Comparison of ENCODE assay signal across 8 cellular contexts in genomic region chr1:155609515-155610256, GRCh38. TPM values are rescaled to one million over a fixed set of nuclear protein-coding genes. Genes with fewer than 3 reads are reported as not detected.
DNase-seq lines count a peak whose midpoint lies in the region; ATAC-seq and TF ChIP-seq lines count a peak whose summit lies in the region.

MSTO1 (plus strand) TSS chr1:155610218; CDS start chr1:155610249, 31 bp downstream.

- peaks cover 4% of the 10 kb centered on the region; the same call in 1 of the 2 replicates for H3K4me1 Mint-ChIP-seq in WTC11

- no peaks in the 10 kb centered on the region for H3K27me3 Mint-ChIP-seq in WTC11 (ENCODE audit: low read depth)

- ATAC-seq in GM18909 (IDR thresholded peaks at IDR 0.05; ENCODE audit: poor library complexity, unreplicated experiment) (peak; percentile 91), HG03175 (IDR thresholded peaks at IDR 0.05; ENCODE audit: unreplicated experiment) (peak; percentile 93), WTC11 (peak; percentile 98)

- H3K4me3 ChIP-seq in AG04450 (ENCODE audit: low read depth, low read length) (peak within 1 kb of the TSS; percentile 67), cardiac fibroblast (replicated peaks in 1 of 2; ENCODE audit: low read depth in 2 of 2, low read length in 2 of 2) (peak within 1 kb of the TSS; percentile 59 to 64)

- peak within 1 kb of the TSS; percentile 86 for H3K4me3 Mint-ChIP-seq in WTC11

- peak within 1 kb of the TSS; percentile 86 for H3K27ac Mint-ChIP-seq in WTC11

- no peaks in the 10 kb centered on the region for H3K9me3 Mint-ChIP-seq in WTC11

- TF ChIP-seq CTCF in AG04450 (IDR thresholded peaks at IDR 0.05; ENCODE audit: low read depth, low read length), result no peak
- no peak for TF ChIP-seq CTCF in WTC11 (IDR thresholded peaks at IDR 0.05)
- no peak for TF ChIP-seq CTCF in cardiac fibroblast (IDR thresholded peaks at IDR 0.05; ENCODE audit: low read depth, low read length)

- no peaks in the 10 kb centered on the region; the same call in 1 of the 2 replicates for H3K9me3 ChIP-seq in AG04450 (ENCODE audit: control insufficient read depth, insufficient read depth, low read length)

- CTCF ChIA-PET in AG04450 (lab: Charles Lee) (interaction anchor here (1.0 kb wide), 1 partner anchor 360 kb away, joined by 5 read pairs; no protein-coding TSS in a partner anchor), WTC11 (lab: Charles Lee) (interaction anchor here (0.5 to 0.6 kb wide), 2 partner anchors 10 to 168 kb away, joined by 4 to 5 read pairs; no protein-coding TSS in a partner anchor)

- H3K27ac ChIP-seq in AG04450 (ENCODE audit: low read depth, low read length), result peak within 1 kb of the TSS; percentile 62

- DNase-seq in AG04450 (ENCODE audit: low read depth, low spot score) (peak; percentile 93), NCI-H226 (peak; percentile 99), WTC11 (ENCODE audit: low spot score) (peak; percentile 93), cardiac fibroblast (ENCODE audit: low read depth in 2 of 2) (peak; percentile 98), iPS-NIHi7 (ENCODE audit: extremely low spot score) (peak; percentile 94), smooth muscle cell of the brain vasculature (ENCODE audit: low read depth, low spot score) (peak; percentile 89)

- H3K36me3 Mint-ChIP-seq in WTC11, result peaks cover 17% of the 10 kb centered on the region

- H3K27me3 ChIP-seq in AG04450 (ENCODE audit: control insufficient read depth, insufficient read depth, low read length), result no peaks in the 10 kb centered on the region

- POLR2A ChIA-PET in AG04450 (lab: Yijun Ruan, JAX), result no interaction called here
- POLR2A ChIA-PET in WTC11 (lab: Charles Lee), result no interaction called here

TF ChIP-seq in WTC11, 78 proteins besides CTCF, POLR2A, EP300 and RAD21 (continues in another document):
- TF ChIP-seq ETV6 (CRISPR knock-in tag; IDR thresholded peaks at IDR 0.05) (peak; percentile 24; the same call in 1 of the 2 replicates), FOXK1 (CRISPR knock-in tag; IDR thresholded peaks at IDR 0.05) (peak; percentile 68), FOXP4 (CRISPR knock-in tag; IDR thresholded peaks at IDR 0.05) (0 out of 2 replicates have a peak, but pooled peaks have one; percentile 63), NFYB (CRISPR knock-in tag; conservative IDR thresholded peaks at IDR 0.05; ENCODE audit: low read depth) (peak; percentile 75), JAZF1 (CRISPR knock-in tag; IDR thresholded peaks at IDR 0.05) (no peak), CREM (CRISPR knock-in tag; IDR thresholded peaks at IDR 0.05) (no peak; the same call in 1 of the 2 replicates), ARID4B (CRISPR knock-in tag; IDR thresholded peaks at IDR 0.05; ENCODE audit: borderline replicate concordance) (0 out of 2 replicates have a peak, but pooled peaks have one; percentile 17), SP1 (CRISPR knock-in tag; conservative IDR thresholded peaks at IDR 0.05) (peak; percentile 68), MAX (CRISPR knock-in tag; IDR thresholded peaks at IDR 0.05) (peak; percentile 94)
- TF ChIP-seq, protein P1, sequence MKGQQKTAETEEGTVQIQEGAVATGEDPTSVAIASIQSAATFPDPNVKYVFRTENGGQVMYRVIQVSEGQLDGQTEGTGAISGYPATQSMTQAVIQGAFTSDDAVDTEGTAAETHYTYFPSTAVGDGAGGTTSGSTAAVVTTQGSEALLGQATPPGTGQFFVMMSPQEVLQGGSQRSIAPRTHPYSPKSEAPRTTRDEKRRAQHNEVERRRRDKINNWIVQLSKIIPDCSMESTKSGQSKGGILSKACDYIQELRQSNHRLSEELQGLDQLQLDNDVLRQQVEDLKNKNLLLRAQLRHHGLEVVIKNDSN (CRISPR knock-in tag; IDR thresholded peaks at IDR 0.05), result peak; percentile 82
- TF ChIP-seq, protein P2, sequence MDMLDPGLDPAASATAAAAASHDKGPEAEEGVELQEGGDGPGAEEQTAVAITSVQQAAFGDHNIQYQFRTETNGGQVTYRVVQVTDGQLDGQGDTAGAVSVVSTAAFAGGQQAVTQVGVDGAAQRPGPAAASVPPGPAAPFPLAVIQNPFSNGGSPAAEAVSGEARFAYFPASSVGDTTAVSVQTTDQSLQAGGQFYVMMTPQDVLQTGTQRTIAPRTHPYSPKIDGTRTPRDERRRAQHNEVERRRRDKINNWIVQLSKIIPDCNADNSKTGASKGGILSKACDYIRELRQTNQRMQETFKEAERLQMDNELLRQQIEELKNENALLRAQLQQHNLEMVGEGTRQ (CRISPR knock-in tag; IDR thresholded peaks at IDR 0.05), result peak; percentile 86
- TF ChIP-seq, protein P3, sequence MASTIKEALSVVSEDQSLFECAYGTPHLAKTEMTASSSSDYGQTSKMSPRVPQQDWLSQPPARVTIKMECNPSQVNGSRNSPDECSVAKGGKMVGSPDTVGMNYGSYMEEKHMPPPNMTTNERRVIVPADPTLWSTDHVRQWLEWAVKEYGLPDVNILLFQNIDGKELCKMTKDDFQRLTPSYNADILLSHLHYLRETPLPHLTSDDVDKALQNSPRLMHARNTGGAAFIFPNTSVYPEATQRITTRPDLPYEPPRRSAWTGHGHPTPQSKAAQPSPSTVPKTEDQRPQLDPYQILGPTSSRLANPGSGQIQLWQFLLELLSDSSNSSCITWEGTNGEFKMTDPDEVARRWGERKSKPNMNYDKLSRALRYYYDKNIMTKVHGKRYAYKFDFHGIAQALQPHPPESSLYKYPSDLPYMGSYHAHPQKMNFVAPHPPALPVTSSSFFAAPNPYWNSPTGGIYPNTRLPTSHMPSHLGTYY (CRISPR knock-in tag; IDR thresholded peaks at IDR 0.05), result no peak
- TF ChIP-seq, protein P4, sequence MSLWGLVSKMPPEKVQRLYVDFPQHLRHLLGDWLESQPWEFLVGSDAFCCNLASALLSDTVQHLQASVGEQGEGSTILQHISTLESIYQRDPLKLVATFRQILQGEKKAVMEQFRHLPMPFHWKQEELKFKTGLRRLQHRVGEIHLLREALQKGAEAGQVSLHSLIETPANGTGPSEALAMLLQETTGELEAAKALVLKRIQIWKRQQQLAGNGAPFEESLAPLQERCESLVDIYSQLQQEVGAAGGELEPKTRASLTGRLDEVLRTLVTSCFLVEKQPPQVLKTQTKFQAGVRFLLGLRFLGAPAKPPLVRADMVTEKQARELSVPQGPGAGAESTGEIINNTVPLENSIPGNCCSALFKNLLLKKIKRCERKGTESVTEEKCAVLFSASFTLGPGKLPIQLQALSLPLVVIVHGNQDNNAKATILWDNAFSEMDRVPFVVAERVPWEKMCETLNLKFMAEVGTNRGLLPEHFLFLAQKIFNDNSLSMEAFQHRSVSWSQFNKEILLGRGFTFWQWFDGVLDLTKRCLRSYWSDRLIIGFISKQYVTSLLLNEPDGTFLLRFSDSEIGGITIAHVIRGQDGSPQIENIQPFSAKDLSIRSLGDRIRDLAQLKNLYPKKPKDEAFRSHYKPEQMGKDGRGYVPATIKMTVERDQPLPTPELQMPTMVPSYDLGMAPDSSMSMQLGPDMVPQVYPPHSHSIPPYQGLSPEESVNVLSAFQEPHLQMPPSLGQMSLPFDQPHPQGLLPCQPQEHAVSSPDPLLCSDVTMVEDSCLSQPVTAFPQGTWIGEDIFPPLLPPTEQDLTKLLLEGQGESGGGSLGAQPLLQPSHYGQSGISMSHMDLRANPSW (CRISPR knock-in tag; conservative IDR thresholded peaks at IDR 0.05; ENCODE audit: low read depth), result no peak

RNA-seq across cellular contexts. Expression of gene MSTO1, which starts in this region (rescaled TPM):
- 17.1 and 22.5 TPM in 2 replicates for polyA plus RNA-seq in AG04450 (2011; rRNA removed)
- polyA minus RNA-seq in AG04450 (2011; rRNA and poly(A)+ RNA removed), result 32.8 and 34.2 TPM in 2 replicates
- 44.6 to 61.7 TPM (median 46.3 TPM) in 3 replicates for total RNA-seq in WTC11 (2021)

Comparison
In these comparisons a context has a peak if more than half of its experiments do, and no peak if none do; other contexts are left out.
1. Peak in every context shown above with its lines: DNase-seq, ATAC-seq, H3K4me3 ChIP-seq and H3K27ac ChIP-seq.